In the genomic region with DNA sequence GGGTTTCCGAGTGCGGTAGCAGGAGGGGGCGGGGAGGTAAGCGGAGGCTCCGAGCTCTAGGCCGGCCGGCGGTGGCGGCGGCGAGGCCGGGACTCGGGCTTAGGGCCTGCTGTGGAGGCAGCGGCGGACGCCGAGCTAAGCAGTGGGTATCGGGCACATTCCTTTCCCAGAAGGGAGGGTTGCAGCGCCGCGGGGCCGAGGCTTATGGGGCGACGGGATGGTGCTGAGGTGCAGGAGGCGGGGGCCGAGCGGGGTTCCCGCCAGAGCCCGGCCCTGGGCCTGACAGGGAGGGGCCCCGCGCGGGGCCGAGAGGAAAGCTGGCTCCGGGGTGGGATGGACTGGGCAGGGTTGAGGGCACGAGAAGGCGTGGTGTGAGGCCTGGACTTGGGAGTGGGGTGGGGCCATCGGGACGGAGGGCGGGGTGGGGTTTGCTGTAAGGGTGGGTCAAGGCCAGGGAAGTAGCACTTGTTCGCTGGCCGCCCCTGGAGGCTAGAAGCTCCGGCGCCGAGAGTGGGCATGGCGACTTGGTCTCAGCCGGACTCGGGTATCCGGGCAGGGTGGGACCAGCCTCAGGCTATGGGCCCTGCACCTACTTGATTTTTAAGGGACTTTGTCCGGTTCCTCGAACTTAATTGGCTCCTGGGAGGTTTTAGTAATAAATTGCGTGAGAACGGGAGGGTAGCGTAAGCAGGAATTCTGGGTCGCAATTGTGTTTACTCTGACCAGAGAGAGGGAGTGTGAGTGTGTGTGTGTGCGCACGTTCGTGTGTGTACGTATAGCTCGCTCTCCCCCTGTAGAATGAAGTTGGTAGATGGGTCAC, we compare ENCODE assay signal across 8 cellular contexts. TPM values are rescaled to one million over a fixed set of nuclear protein-coding genes. Genes with fewer than 3 reads are reported as not detected.
A peak's percentile ranks its signal among the peaks of the same experiment; 100 is the strongest.
DNase-seq lines count a peak whose midpoint lies in the region; ATAC-seq and TF ChIP-seq lines count a peak whose summit lies in the region.

A gene with protein sequence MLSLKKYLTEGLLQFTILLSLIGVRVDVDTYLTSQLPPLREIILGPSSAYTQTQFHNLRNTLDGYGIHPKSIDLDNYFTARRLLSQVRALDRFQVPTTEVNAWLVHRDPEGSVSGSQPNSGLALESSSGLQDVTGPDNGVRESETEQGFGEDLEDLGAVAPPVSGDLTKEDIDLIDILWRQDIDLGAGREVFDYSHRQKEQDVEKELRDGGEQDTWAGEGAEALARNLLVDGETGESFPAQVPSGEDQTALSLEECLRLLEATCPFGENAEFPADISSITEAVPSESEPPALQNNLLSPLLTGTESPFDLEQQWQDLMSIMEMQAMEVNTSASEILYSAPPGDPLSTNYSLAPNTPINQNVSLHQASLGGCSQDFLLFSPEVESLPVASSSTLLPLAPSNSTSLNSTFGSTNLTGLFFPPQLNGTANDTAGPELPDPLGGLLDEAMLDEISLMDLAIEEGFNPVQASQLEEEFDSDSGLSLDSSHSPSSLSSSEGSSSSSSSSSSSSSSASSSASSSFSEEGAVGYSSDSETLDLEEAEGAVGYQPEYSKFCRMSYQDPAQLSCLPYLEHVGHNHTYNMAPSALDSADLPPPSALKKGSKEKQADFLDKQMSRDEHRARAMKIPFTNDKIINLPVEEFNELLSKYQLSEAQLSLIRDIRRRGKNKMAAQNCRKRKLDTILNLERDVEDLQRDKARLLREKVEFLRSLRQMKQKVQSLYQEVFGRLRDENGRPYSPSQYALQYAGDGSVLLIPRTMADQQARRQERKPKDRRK (plus strand): TSS at position 39 of the 820 bp plus-strand sequence. CDS start 2,760 bp downstream, outside the sequence.

- peak within 1 kb of the TSS; percentile 79 for H3K27ac ChIP-seq in OCI-LY1 (ENCODE audit: low read depth, low read length, poor library complexity, severe bottlenecking)
- H3K27ac ChIP-seq in angular gyrus (ENCODE audit: low read depth, low read length) = peak within 1 kb of the TSS; percentile 98
- peak within 1 kb of the TSS; percentile 97 for H3K27ac ChIP-seq in left ventricle myocardium inferior (replicated peaks)

- H3K79me2 ChIP-seq in OCI-LY1 (ENCODE audit: insufficient read depth, low read length) = peaks cover 18% of the 10 kb centered on the region

- no peaks in the 10 kb centered on the region for H4K20me1 ChIP-seq in OCI-LY1 (ENCODE audit: insufficient read depth, low read length)

- intact Hi-C loops in left ventricle myocardium inferior (cut with micrococcal nuclease) = no loop called here
- intact Hi-C loops in posterior cingulate gyrus (cut with DNase I) = no loop called here

- peak; percentile 60 for DNase-seq in DMS79 (lab: John Stamatoyannopoulos, UW)
- peak; percentile 94 for DNase-seq in left ventricle myocardium inferior
- peak in 8 of 10 donors; percentile 49 to 91 (median 69) for DNase-seq in posterior cingulate gyrus
- DNase-seq in OCI-M2 (lab: John Stamatoyannopoulos, UW; ENCODE audit: unreplicated experiment) = no peak

- no peaks in the 10 kb centered on the region for H3K9me3 ChIP-seq in OCI-LY1 (ENCODE audit: low read length)
- no peaks in the 10 kb centered on the region for H3K9me3 ChIP-seq in left ventricle myocardium inferior (replicated peaks)

- H3K9me2 ChIP-seq in OCI-LY1 (ENCODE audit: low read depth, low read length) = no peaks in the 10 kb centered on the region

- H3K9ac ChIP-seq in OCI-LY1 (ENCODE audit: low read length) = peak within 1 kb of the TSS; percentile 87

- H3K27me3 ChIP-seq in OCI-LY1 (ENCODE audit: insufficient read depth, low read length) = no peaks in the 10 kb centered on the region
- H3K27me3 ChIP-seq in left ventricle myocardium inferior (ENCODE audit: low read depth) = no peaks in the 10 kb centered on the region

- H3K4me2 ChIP-seq in OCI-LY1 (ENCODE audit: low read length) = peak within 1 kb of the TSS; percentile 84

- ATAC-seq in GM19395 (IDR thresholded peaks at IDR 0.05; ENCODE audit: unreplicated experiment) = peak; percentile 37
- ATAC-seq in HG03457 (IDR thresholded peaks at IDR 0.05; ENCODE audit: unreplicated experiment) = peak; percentile 22

- H3K4me3 ChIP-seq in OCI-LY1 (ENCODE audit: low read depth, low read length, poor library complexity, severe bottlenecking) (peak within 1 kb of the TSS; percentile 84), left ventricle myocardium inferior (peak within 1 kb of the TSS; percentile 76)

- H3F3A ChIP-seq in OCI-LY1 (ENCODE audit: insufficient read depth, low read length) = no peaks in the 10 kb centered on the region

- H2AFZ ChIP-seq in OCI-LY1 (ENCODE audit: low read length) = no peak within 1 kb of the TSS

- H3K4me1 ChIP-seq in OCI-LY1 (ENCODE audit: insufficient read depth, low read length, severe bottlenecking) (peaks cover 56% of the 10 kb centered on the region), left ventricle myocardium inferior (peaks cover 75% of the 10 kb centered on the region)

- H3K36me3 ChIP-seq in OCI-LY1 (ENCODE audit: insufficient read depth, low read length) (peaks cover 32% of the 10 kb centered on the region; the same call in 1 of the 2 replicates), left ventricle myocardium inferior (peaks cover 12% of the 10 kb centered on the region)

- TF ChIP-seq CTCF in OCI-LY1 (IDR thresholded peaks at IDR 0.05; ENCODE audit: low read length) (no peak), left ventricle myocardium inferior (IDR thresholded peaks at IDR 0.05; ENCODE audit: borderline replicate concordance) (no peak)

RNA-seq across cellular contexts. Expression of the gene that starts here (rescaled TPM):
- total RNA-seq in left ventricle myocardium inferior = 895 TPM
